In the genomic region with DNA sequence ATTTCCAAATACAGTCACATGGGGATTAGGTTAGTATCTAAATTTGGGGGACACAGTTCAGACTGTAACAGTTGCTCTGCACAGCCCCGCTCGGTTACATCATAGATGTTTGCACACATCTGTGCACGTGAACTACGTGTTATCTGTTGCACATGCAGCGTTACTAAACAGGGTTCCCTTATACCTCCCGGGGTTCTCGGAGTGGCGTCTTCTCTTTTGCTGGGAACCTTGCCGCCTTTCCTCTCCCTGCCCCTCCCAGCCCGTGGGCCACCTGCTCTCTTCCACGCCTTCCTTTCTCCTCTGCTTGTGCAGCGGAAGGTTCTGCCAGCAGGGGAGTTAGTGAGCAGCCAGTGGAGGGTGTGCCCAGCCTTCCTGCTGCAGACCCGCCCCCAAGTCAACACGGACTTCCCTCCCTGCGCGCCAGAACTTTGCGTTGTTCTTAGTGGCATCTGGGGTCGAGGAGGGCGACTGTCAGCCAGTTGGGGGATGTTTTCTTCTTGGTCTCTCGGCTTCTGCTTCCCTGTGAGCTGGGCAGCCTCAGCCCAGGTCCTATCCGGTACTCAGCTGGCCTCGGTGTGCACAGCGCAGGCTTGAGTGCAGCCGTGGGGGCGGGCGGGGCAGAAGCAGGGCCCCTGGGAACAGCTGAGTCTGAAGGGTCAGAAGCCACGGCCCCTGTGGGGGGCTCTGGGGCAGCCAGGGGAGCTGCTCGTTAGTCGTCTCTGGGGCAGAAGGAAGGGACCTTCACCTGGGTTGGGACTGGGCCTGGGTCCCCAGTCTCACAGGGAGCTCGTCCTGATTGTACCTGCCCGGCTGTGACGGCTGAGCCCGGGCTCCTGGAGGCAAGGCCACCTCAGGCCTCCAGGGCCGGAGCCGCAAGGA, we compare ENCODE assay signal across 8 cellular contexts.
DNase-seq lines count a peak whose midpoint lies in the region; TF ChIP-seq lines count a peak whose summit lies in the region.
"Not testable (repeated sequence)": the region's sequence is repeated elsewhere in the genome, so short reads cannot be mapped to it uniquely, and the experiment has no call there.

No MANE protein-coding gene starts in this region.

- H3K27ac ChIP-seq in Karpas-422 (ENCODE audit: low read length); iPS-18a (ENCODE audit: low read length): not testable (repeated sequence)
- peak overlapping the region; percentile 23 to 29 for H3K27ac ChIP-seq in breast epithelium
- peak overlapping the region in 2 of 4 donors; percentile 26 to 52 for H3K27ac ChIP-seq in tibial nerve

- TF ChIP-seq EP300 in tibial nerve (IDR thresholded peaks at IDR 0.05): not testable (repeated sequence)

- DNase-seq in EL: peak; percentile 7
- peak; percentile 71 for DNase-seq in Karpas-422
- peak; percentile 49 for DNase-seq in NOMO-1 treated with DMSO at 0.1 percent for 48 hours (lab: John Stamatoyannopoulos, UW; ENCODE audit: unreplicated experiment)
- peak; percentile 7 to 13 for DNase-seq in activated CD4-positive, alpha-beta T cell treated with anti-CD3 and anti-CD28 coated beads, Interleukin-2, amount 50 U/mL, for 24 hours (ENCODE audit: low read depth in 1 of 2, low spot score in 1 of 2)
- DNase-seq in breast epithelium (ENCODE audit: low spot score in 2 of 2): peak in 1 of 2 donors; percentile 31
- peak; percentile 80 for DNase-seq in retina
- not testable (repeated sequence) for DNase-seq in tibial nerve (ENCODE audit: low spot score in 2 of 2)

- not testable (repeated sequence) for H3K36me3 ChIP-seq in Karpas-422 (ENCODE audit: insufficient read depth, low read length); breast epithelium; iPS-18a (ENCODE audit: control insufficient read depth, low read depth, low read length); tibial nerve

- H4K20me1 ChIP-seq in Karpas-422 (ENCODE audit: insufficient read depth, low read depth, low read length): not testable (repeated sequence)

- H2AFZ ChIP-seq in Karpas-422 (ENCODE audit: low read length): peak overlapping the region; percentile 50; the same call in 1 of the 2 replicates

- peak overlapping the region; percentile 73 for H3K4me2 ChIP-seq in Karpas-422 (ENCODE audit: low read depth, low read length, poor library complexity, severe bottlenecking)

- H3K9ac ChIP-seq in Karpas-422 (ENCODE audit: low read length): peak overlapping the region; percentile 47
- not testable (repeated sequence) for H3K9ac ChIP-seq in iPS-18a (ENCODE audit: low read length)

- not testable (repeated sequence) for H3K27me3 ChIP-seq in Karpas-422 (ENCODE audit: low read length); breast epithelium; iPS-18a (ENCODE audit: control insufficient read depth, insufficient read depth, low read length); tibial nerve

- H3K79me2 ChIP-seq in Karpas-422 (ENCODE audit: low read length): not testable (repeated sequence)

- peak overlapping the region; percentile 57; the same call in 1 of the 2 replicates for H3K4me3 ChIP-seq in Karpas-422 (ENCODE audit: low read length)
- H3K4me3 ChIP-seq in breast epithelium: peak overlapping the region in 2 of 3 donors; percentile 44 to 61
- H3K4me3 ChIP-seq in iPS-18a (ENCODE audit: low read length): peak overlapping the region; percentile 35
- peak overlapping the region; percentile 11 to 42 (median 26) for H3K4me3 ChIP-seq in tibial nerve

- not testable (repeated sequence) for H3K9me2 ChIP-seq in Karpas-422 (replicated peaks; ENCODE audit: insufficient read depth, low read length)

- TF ChIP-seq CTCF in breast epithelium (IDR thresholded peaks at IDR 0.05): peak; percentile 36 to 74 (median 54)
- peak; percentile 33 to 63 (median 48) for TF ChIP-seq CTCF in tibial nerve (IDR thresholded peaks at IDR 0.05)

- H3K4me1 ChIP-seq in Karpas-422 (ENCODE audit: low read length) (peaks cover 14% of the 10 kb centered on the region), tibial nerve (peaks cover 0 to 13% (median 2%) of the 10 kb centered on the region in 4 donors)
- not testable (repeated sequence) for H3K4me1 ChIP-seq in breast epithelium; iPS-18a (ENCODE audit: control insufficient read depth, low read depth, low read length)

- TF ChIP-seq POLR2A in breast epithelium (IDR thresholded peaks at IDR 0.05); tibial nerve (IDR thresholded peaks at IDR 0.05): not testable (repeated sequence)

- intact Hi-C loops in breast epithelium (cut with DNase I; ENCODE audit: low total_unique reads): not testable (repeated sequence)

- H3K9me3 ChIP-seq in Karpas-422 (ENCODE audit: low read length); breast epithelium; iPS-18a (ENCODE audit: control insufficient read depth, low read depth, low read length): not testable (repeated sequence)
- H3K9me3 ChIP-seq in tibial nerve: peaks cover 0 to 14% (median 3%) of the 10 kb centered on the region in 4 donors

- 8 to 19% methylated on average over 19 to 27 of the region's 35 CpGs for WGBS in tibial nerve, 2 donors
